In genomic region chrX:19017271-19017670, GRCh38 we compare ENCODE assay signal across 8 cellular contexts. TPM values are rescaled to one million over a fixed set of nuclear protein-coding genes. Genes with fewer than 3 reads are reported as not detected.
A peak's percentile ranks its signal among the peaks of the same experiment; 100 is the strongest.
DNase-seq lines count a peak whose midpoint lies in the region; ATAC-seq and TF ChIP-seq lines count a peak whose summit lies in the region.

No MANE protein-coding gene starts in this region.

- in situ Hi-C loops in SK-MEL-5 (cut with HindIII; ENCODE audit: low pct_unique_long_range_greater_than_20kb, low sequenced_read_pairs) = no loop called here

- H3K27me3 ChIP-seq in BJ (ENCODE audit: control insufficient read depth, insufficient read depth, low read length) (no peaks in the 10 kb centered on the region), H7 (ENCODE audit: control insufficient read depth, insufficient read depth, low read length) (no peaks in the 10 kb centered on the region)

- ATAC-seq in GM21576 (IDR thresholded peaks at IDR 0.05; ENCODE audit: unreplicated experiment) = no peak
- no peak for ATAC-seq in GM19324 (IDR thresholded peaks at IDR 0.05; ENCODE audit: low FRiP score, unreplicated experiment)
- no peak for ATAC-seq in GM21717 (IDR thresholded peaks at IDR 0.05; ENCODE audit: unreplicated experiment)

- no peak overlapping the region for H3K4me3 ChIP-seq in BJ (ENCODE audit: low read depth, low read length)
- no peak overlapping the region for H3K4me3 ChIP-seq in H7 (ENCODE audit: insufficient read depth, low read depth, low read length)

- DNase-seq in BJ (ENCODE audit: low read depth) = no peak
- DNase-seq in H7 = peak; percentile 80
- peak; percentile 51 for DNase-seq in SK-MEL-5 (ENCODE audit: low read depth, low spot score)
- peak; percentile 2 for DNase-seq in inferior parietal cortex (ENCODE audit: extremely low spot score)
- no peak for DNase-seq in stimulated activated CD4-positive, alpha-beta T cell treated with anti-CD3 and anti-CD28 coated beads, Interleukin-4, amount 100 ng/mL, for 1 hour

- POLR2A ChIA-PET in BJ (lab: Charles Lee) = no interaction called here

- peak; percentile 52 for TF ChIP-seq CTCF in BJ (IDR thresholded peaks at IDR 0.05; ENCODE audit: insufficient read depth, low read depth, low read length)

- H3K36me3 ChIP-seq in BJ (ENCODE audit: control insufficient read depth, insufficient read depth, low read length) = no peaks in the 10 kb centered on the region
- no peaks in the 10 kb centered on the region for H3K36me3 ChIP-seq in H7 (replicated peaks; ENCODE audit: control insufficient read depth, insufficient read depth, low read length)

- CTCF ChIA-PET in BJ (lab: Yijun Ruan, JAX) = interaction anchor here (0.6 to 1.4 kb wide), 4 partner anchors 10 to 31 kb away, joined by 3 to 4 read pairs (median 4); no protein-coding TSS in a partner anchor

RNA-seq across cellular contexts. Expression of gene PHKA2, which starts 33.4 kb away (rescaled TPM):
- 15.6 and 23.1 TPM in 2 replicates for polyA plus RNA-seq in BJ (2011; rRNA removed)
- 22.5 and 26.2 TPM in 2 replicates for polyA minus RNA-seq in BJ (2011; rRNA and poly(A)+ RNA removed)
- total RNA-seq in H7 (2014; rRNA removed; shearing (Covaris generic)) = 11.7 and 16.7 TPM in 2 replicates
- total RNA-seq in SK-MEL-5 (2014; rRNA removed; shearing (Covaris generic)) = 4.3 and 4.5 TPM in 2 replicates
- polyA plus RNA-seq in SK-MEL-5 (2015; cell fraction: cytosol; rRNA removed) = 6.6 and 9.4 TPM in 2 replicates
- polyA plus RNA-seq in SK-MEL-5 (2015; cell fraction: nucleus; rRNA removed) = 178 and 246 TPM in 2 replicates

Comparison
In these comparisons a context has a peak if more than half of its experiments do, and no peak if none do; other contexts are left out.
1. DNase-seq: peak in H7 (single experiment), SK-MEL-5 (single experiment) and inferior parietal cortex (single experiment); none in BJ (single experiment) and stimulated activated CD4-positive, alpha-beta T cell treated with anti-CD3 and anti-CD28 coated beads, Interleukin-4, amount 100 ng/mL, for 1 hour (single experiment).